ENCODE assay signal across 20 cellular contexts in genomic region chrX:144916785-144917184, GRCh38.
"Had no signal": no experiment of that assay in that cellular context is flagged by ENCODE, and none has a peak within 500 bp of the region (broad histone marks: within the 10 kb centered on the region; RNA-seq: fewer than 3 reads in every experiment).

No MANE protein-coding gene starts in this region.

- H3K27ac ChIP-seq: ascending aorta had no signal

- H3K27ac Mint-ChIP-seq: activated CD8-positive, alpha-beta T cell treated with anti-CD3 and anti-CD28 coated beads, Interleukin-2, amount 10 ng/mL, durations not matched to agents 7 days and 5 days; activated naive CD4-positive, alpha-beta T cell treated with anti-CD3 and anti-CD28 coated beads, Interleukin-2, amount 50 U/mL, for 24 hours; brain; T-helper 1 cell treated with Interleukin-12 subunit alpha and Interleukin-12 subunit beta and Interleukin-4 antibody, amounts not matched to agents 30 μg/mL and 1 μg/mL, for 36 hours; WTC11 had no signal

- H3K4me1 Mint-ChIP-seq: activated naive CD4-positive, alpha-beta T cell treated with anti-CD3 and anti-CD28 coated beads, Interleukin-2, amount 50 U/mL, for 24 hours; brain; central memory CD8-positive, alpha-beta T cell; WTC11 had no signal

- H3K36me3 Mint-ChIP-seq: activated naive CD4-positive, alpha-beta T cell treated with anti-CD3 and anti-CD28 coated beads, Interleukin-2, amount 50 U/mL, for 24 hours; brain had no signal

- H3K9me3 ChIP-seq: ascending aorta had no signal

- ATAC-seq: activated CD8-positive, alpha-beta T cell treated with anti-CD3 and anti-CD28 coated beads, Interleukin-2, amount 10 ng/mL, durations not matched to agents 7 days and 5 days; WTC11 had no signal

- H3K4me1 ChIP-seq: ascending aorta had no signal

- DNase-seq: activated CD4-positive, alpha-beta T cell treated with anti-CD3 and anti-CD28 coated beads for 48 hours; activated CD4-positive, alpha-beta T cell treated with anti-CD3 and anti-CD28 coated beads, Interleukin-2, amount 50 U/mL, for 4 hours; activated CD4-positive, CD25-positive, alpha-beta regulatory T cell treated with anti-CD3 and anti-CD28 coated beads, Interleukin-2, amount 50 U/mL, for 72 hours; activated CD8-positive, alpha-beta memory T cell treated with anti-CD3 and anti-CD28 coated beads, Interleukin-2, amount 50 U/mL, for 48 hours; activated CD8-positive, alpha-beta T cell treated with anti-CD3 and anti-CD28 coated beads, Interleukin-2, amount 10 ng/mL, durations not matched to agents 7 days and 5 days; activated T-cell treated with anti-CD3 and anti-CD28 coated beads, Interleukin-2, amount 50 U/mL, for 1 hour; NCI-H1048; NCI-H146; NCI-H187 treated with DMSO at 0.1 percent for 48 hours; NCI-H2081 treated with DMSO at 0.1 percent for 48 hours; NCI-H446; NCI-H524; SHP77; T-helper 9 cell had no signal

- H3K4me3 ChIP-seq: ascending aorta had no signal

- H3K9me3 Mint-ChIP-seq: activated naive CD4-positive, alpha-beta T cell treated with anti-CD3 and anti-CD28 coated beads, Interleukin-2, amount 50 U/mL, for 24 hours; central memory CD8-positive, alpha-beta T cell had no signal

- H3K36me3 ChIP-seq: ascending aorta had no signal

- H3K27me3 Mint-ChIP-seq: activated naive CD4-positive, alpha-beta T cell treated with anti-CD3 and anti-CD28 coated beads, Interleukin-2, amount 50 U/mL, for 24 hours; brain; central memory CD8-positive, alpha-beta T cell had no signal

- H3K4me3 Mint-ChIP-seq: activated CD8-positive, alpha-beta T cell treated with anti-CD3 and anti-CD28 coated beads, Interleukin-2, amount 10 ng/mL, durations not matched to agents 7 days and 5 days; activated naive CD4-positive, alpha-beta T cell treated with anti-CD3 and anti-CD28 coated beads, Interleukin-2, amount 50 U/mL, for 24 hours; brain; central memory CD8-positive, alpha-beta T cell; T-helper 1 cell treated with Interleukin-12 subunit alpha and Interleukin-12 subunit beta and Interleukin-4 antibody, amounts not matched to agents 30 μg/mL and 1 μg/mL, for 36 hours; WTC11 had no signal

- H3K27me3 ChIP-seq: ascending aorta had no signal
